Comparison of ENCODE assay signal across 1 cellular context in genomic region chr7:108569381-108570145, GRCh38.
A peak's percentile ranks its signal among the peaks of the same experiment; 100 is the strongest.
TF ChIP-seq lines count a peak whose summit lies in the region.

Gene DNAJB9 (plus strand): TSS chr7:108569874. CDS start chr7:108571727, 1,853 bp downstream.
A gene with protein sequence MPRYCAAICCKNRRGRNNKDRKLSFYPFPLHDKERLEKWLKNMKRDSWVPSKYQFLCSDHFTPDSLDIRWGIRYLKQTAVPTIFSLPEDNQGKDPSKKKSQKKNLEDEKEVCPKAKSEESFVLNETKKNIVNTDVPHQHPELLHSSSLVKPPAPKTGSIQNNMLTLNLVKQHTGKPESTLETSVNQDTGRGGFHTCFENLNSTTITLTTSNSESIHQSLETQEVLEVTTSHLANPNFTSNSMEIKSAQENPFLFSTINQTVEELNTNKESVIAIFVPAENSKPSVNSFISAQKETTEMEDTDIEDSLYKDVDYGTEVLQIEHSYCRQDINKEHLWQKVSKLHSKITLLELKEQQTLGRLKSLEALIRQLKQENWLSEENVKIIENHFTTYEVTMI (minus strand): TSS chr7:108569706. CDS start chr7:108569569, 137 bp downstream.

TF ChIP-seq in HepG2, 621 proteins besides CTCF, POLR2A, EP300 and RAD21 (continued from another document and continues in another):
- peak; percentile 91 for TF ChIP-seq E2F1 (CRISPR knock-in tag; IDR thresholded peaks at IDR 0.05)
- peak; percentile 97 for TF ChIP-seq ZMYM4 (CRISPR knock-in tag; IDR thresholded peaks at IDR 0.05)
- no peak; the same call in 1 of the 2 replicates for TF ChIP-seq JUNB (CRISPR knock-in tag; IDR thresholded peaks at IDR 0.05; ENCODE audit: borderline replicate concordance)
- TF ChIP-seq TSC22D2 (CRISPR knock-in tag; IDR thresholded peaks at IDR 0.05; ENCODE audit: borderline replicate concordance), result 0 out of 2 replicates have a peak, but pooled peaks have one; percentile 33
- TF ChIP-seq ATF7-NPFF (CRISPR knock-in tag; IDR thresholded peaks at IDR 0.05; ENCODE audit: low read depth), result peak; percentile 73; the same call in 1 of the 2 replicates
- TF ChIP-seq ZNF850 (CRISPR knock-in tag; conservative IDR thresholded peaks at IDR 0.05), result peak; percentile 62; the same call in 1 of the 2 replicates
- peak; percentile 31; the same call in 1 of the 2 replicates for TF ChIP-seq RFX3 (CRISPR knock-in tag; IDR thresholded peaks at IDR 0.05)
- peak; percentile 62; the same call in 1 of the 2 replicates for TF ChIP-seq LCORL (IDR thresholded peaks at IDR 0.05)
- peak; percentile 18; the same call in 1 of the 2 replicates for TF ChIP-seq LCORL (CRISPR knock-in tag; IDR thresholded peaks at IDR 0.05)
- TF ChIP-seq ZFP1 (CRISPR knock-in tag; IDR thresholded peaks at IDR 0.05), result peak; percentile 29; the same call in 1 of the 2 replicates
- TF ChIP-seq, protein P1, sequence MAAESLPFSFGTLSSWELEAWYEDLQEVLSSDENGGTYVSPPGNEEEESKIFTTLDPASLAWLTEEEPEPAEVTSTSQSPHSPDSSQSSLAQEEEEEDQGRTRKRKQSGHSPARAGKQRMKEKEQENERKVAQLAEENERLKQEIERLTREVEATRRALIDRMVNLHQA (CRISPR knock-in tag; IDR thresholded peaks at IDR 0.05), result no peak
- no peak; the same call in 1 of the 2 replicates for TF ChIP-seq ZNF773 (CRISPR knock-in tag; IDR thresholded peaks at IDR 0.05; ENCODE audit: borderline replicate concordance)
- TF ChIP-seq ZHX2 (IDR thresholded peaks at IDR 0.05; ENCODE audit: low read depth), result 0 out of 2 replicates have a peak, but pooled peaks have one; percentile 66
- peak; percentile 74; the same call in 1 of the 2 replicates for TF ChIP-seq ZHX2 (CRISPR knock-in tag; IDR thresholded peaks at IDR 0.05; ENCODE audit: borderline replicate concordance)
- peak; percentile 80; the same call in 1 of the 2 replicates for TF ChIP-seq ZNF350 (CRISPR knock-in tag; IDR thresholded peaks at IDR 0.05; ENCODE audit: borderline replicate concordance, low read depth)
- TF ChIP-seq ZNF12 (CRISPR knock-in tag; IDR thresholded peaks at IDR 0.05), result 0 out of 2 replicates have a peak, but pooled peaks have one; percentile 41
- TF ChIP-seq LRRFIP1 (CRISPR knock-in tag; conservative IDR thresholded peaks at IDR 0.05), result 0 out of 2 replicates have a peak, but pooled peaks have one; percentile 8
- TF ChIP-seq, protein P2, sequence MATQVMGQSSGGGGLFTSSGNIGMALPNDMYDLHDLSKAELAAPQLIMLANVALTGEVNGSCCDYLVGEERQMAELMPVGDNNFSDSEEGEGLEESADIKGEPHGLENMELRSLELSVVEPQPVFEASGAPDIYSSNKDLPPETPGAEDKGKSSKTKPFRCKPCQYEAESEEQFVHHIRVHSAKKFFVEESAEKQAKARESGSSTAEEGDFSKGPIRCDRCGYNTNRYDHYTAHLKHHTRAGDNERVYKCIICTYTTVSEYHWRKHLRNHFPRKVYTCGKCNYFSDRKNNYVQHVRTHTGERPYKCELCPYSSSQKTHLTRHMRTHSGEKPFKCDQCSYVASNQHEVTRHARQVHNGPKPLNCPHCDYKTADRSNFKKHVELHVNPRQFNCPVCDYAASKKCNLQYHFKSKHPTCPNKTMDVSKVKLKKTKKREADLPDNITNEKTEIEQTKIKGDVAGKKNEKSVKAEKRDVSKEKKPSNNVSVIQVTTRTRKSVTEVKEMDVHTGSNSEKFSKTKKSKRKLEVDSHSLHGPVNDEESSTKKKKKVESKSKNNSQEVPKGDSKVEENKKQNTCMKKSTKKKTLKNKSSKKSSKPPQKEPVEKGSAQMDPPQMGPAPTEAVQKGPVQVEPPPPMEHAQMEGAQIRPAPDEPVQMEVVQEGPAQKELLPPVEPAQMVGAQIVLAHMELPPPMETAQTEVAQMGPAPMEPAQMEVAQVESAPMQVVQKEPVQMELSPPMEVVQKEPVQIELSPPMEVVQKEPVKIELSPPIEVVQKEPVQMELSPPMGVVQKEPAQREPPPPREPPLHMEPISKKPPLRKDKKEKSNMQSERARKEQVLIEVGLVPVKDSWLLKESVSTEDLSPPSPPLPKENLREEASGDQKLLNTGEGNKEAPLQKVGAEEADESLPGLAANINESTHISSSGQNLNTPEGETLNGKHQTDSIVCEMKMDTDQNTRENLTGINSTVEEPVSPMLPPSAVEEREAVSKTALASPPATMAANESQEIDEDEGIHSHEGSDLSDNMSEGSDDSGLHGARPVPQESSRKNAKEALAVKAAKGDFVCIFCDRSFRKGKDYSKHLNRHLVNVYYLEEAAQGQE (IDR thresholded peaks at IDR 0.05; ENCODE audit: borderline replicate concordance in 1 of 2, low read depth in 1 of 2, low read length in 2 of 2), result peak in 1 of 2 experiments; percentile 40; a peak in 1 of 4 replicates
- peak; percentile 61; the same call in 1 of the 2 replicates for TF ChIP-seq ZNF317 (CRISPR knock-in tag; IDR thresholded peaks at IDR 0.05)
- 0 out of 2 replicates have a peak, but pooled peaks have one; percentile 42 for TF ChIP-seq JUND (CRISPR knock-in tag; IDR thresholded peaks at IDR 0.05)
- peak; percentile 84; the same call in 1 of the 2 replicates for TF ChIP-seq TBX2 (CRISPR knock-in tag; IDR thresholded peaks at IDR 0.05; ENCODE audit: borderline replicate concordance)
- TF ChIP-seq ARID2 (CRISPR knock-in tag; IDR thresholded peaks at IDR 0.05; ENCODE audit: borderline replicate concordance), result peak; percentile 88; the same call in 1 of the 2 replicates
- TF ChIP-seq CEBPZ (IDR thresholded peaks at IDR 0.05; ENCODE audit: low read length), result no peak
- peak; percentile 88 for TF ChIP-seq CREB1 (IDR thresholded peaks at IDR 0.05)
- TF ChIP-seq CREB1 (CRISPR knock-in tag; IDR thresholded peaks at IDR 0.05), result peak; percentile 95
- peak; percentile 75; the same call in 1 of the 2 replicates for TF ChIP-seq ZBTB46 (CRISPR knock-in tag; IDR thresholded peaks at IDR 0.05; ENCODE audit: borderline replicate concordance)
- TF ChIP-seq REPIN1 (CRISPR knock-in tag; IDR thresholded peaks at IDR 0.05; ENCODE audit: borderline replicate concordance, low read depth), result peak; percentile 89
- TF ChIP-seq, protein P3, sequence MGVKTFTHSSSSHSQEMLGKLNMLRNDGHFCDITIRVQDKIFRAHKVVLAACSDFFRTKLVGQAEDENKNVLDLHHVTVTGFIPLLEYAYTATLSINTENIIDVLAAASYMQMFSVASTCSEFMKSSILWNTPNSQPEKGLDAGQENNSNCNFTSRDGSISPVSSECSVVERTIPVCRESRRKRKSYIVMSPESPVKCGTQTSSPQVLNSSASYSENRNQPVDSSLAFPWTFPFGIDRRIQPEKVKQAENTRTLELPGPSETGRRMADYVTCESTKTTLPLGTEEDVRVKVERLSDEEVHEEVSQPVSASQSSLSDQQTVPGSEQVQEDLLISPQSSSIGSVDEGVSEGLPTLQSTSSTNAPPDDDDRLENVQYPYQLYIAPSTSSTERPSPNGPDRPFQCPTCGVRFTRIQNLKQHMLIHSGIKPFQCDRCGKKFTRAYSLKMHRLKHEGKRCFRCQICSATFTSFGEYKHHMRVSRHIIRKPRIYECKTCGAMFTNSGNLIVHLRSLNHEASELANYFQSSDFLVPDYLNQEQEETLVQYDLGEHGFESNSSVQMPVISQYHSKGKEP (CRISPR knock-in tag; IDR thresholded peaks at IDR 0.05), result no peak; the same call in 1 of the 2 replicates
- TF ChIP-seq HHEX (CRISPR knock-in tag; IDR thresholded peaks at IDR 0.05), result no peak
- TF ChIP-seq PAX8 (CRISPR knock-in tag; IDR thresholded peaks at IDR 0.05; ENCODE audit: borderline replicate concordance), result peak; percentile 80; the same call in 1 of the 2 replicates
- TF ChIP-seq MZF1 (CRISPR knock-in tag; IDR thresholded peaks at IDR 0.05; ENCODE audit: borderline replicate concordance), result peak; percentile 67; the same call in 1 of the 2 replicates
- no peak for TF ChIP-seq CENPT (CRISPR knock-in tag; IDR thresholded peaks at IDR 0.05; ENCODE audit: low read depth)
- TF ChIP-seq NFE2L1 (CRISPR knock-in tag; IDR thresholded peaks at IDR 0.05; ENCODE audit: borderline replicate concordance), result no peak; the same call in 1 of the 2 replicates
